In genomic region chr12:96240656-96241055, GRCh38 we compare ENCODE assay signal across 11 cellular contexts. TPM values are rescaled to one million over a fixed set of nuclear protein-coding genes. Genes with fewer than 3 reads are reported as not detected.
A peak's percentile ranks its signal among the peaks of the same experiment; 100 is the strongest.
DNase-seq lines count a peak whose midpoint lies in the region; ATAC-seq and TF ChIP-seq lines count a peak whose summit lies in the region.
"Had no signal": no experiment of that assay in that cellular context is flagged by ENCODE, and none has a peak within 500 bp of the region (broad histone marks: within the 10 kb centered on the region; RNA-seq: fewer than 3 reads in every experiment).

No MANE protein-coding gene starts in this region.

- H3K9ac ChIP-seq in GM23248: peak overlapping the region; percentile 90

- WGBS in GM23248 (ENCODE audit: low coverage in 1 of 2, low lambda C conversion rate in 2 of 2, missing lambda C conversion rate in 2 of 2), 2 experiments: 10 to 21% methylated on average over 11 of the region's 11 CpGs

- H3K27ac ChIP-seq in ACC112 (ENCODE audit: low read depth, low read length) (peak overlapping the region; percentile 61; the same call in 1 of the 2 replicates), GM23248 (peak overlapping the region; percentile 99), caudate nucleus (ENCODE audit: low read depth, low read length) (no peak overlapping the region)

- H3K9me3 ChIP-seq in GM23248 (ENCODE audit: low read depth): no peaks in the 10 kb centered on the region

- peaks cover 52% of the 10 kb centered on the region for H3K4me1 ChIP-seq in ACC112 (ENCODE audit: control insufficient read depth, insufficient read depth, low read length, unreplicated experiment)
- H3K4me1 ChIP-seq in GM23248 (ENCODE audit: insufficient read depth): peaks cover 61% of the 10 kb centered on the region

- peak overlapping the region; percentile 64 for H3K4me2 ChIP-seq in GM23248 (ENCODE audit: unreplicated experiment)

- H2AFZ ChIP-seq in ACC112 (ENCODE audit: low read length, unreplicated experiment) (no peak overlapping the region), GM23248 (no peak overlapping the region)

- peak overlapping the region; percentile 11 for H3K4me3 Mint-ChIP-seq in endothelial cell (ENCODE audit: unreplicated experiment)
- H3K4me3 Mint-ChIP-seq in neural crest cell: no peak overlapping the region
- H3K4me3 Mint-ChIP-seq: activated naive CD8-positive, alpha-beta T cell treated with anti-CD3 and anti-CD28 coated beads, Interleukin-2, amount 10 ng/mL, durations not matched to agents 7 days and 5 days; B cell had no signal

- DNase-seq in GM23248 (peak; percentile 86), endothelial cell (ENCODE audit: low spot score) (no peak), neural crest cell (ENCODE audit: low read depth, low spot score) (no peak), SKM-1 treated with dmso at 0.1 percent for 144 hours (lab: John Stamatoyannopoulos, UW; ENCODE audit: unreplicated experiment) (no peak), caudate nucleus (lab: John Stamatoyannopoulos, UW) (no peak)
- DNase-seq: activated naive CD8-positive, alpha-beta T cell treated with anti-CD3 and anti-CD28 coated beads, Interleukin-2, amount 10 ng/mL, durations not matched to agents 7 days and 5 days; NCI-H2029 treated with DMSO at 0.1 percent for 48 hours had no signal

- peak overlapping the region; percentile 54 for H3K27ac Mint-ChIP-seq in endothelial cell (ENCODE audit: unreplicated experiment)
- peak overlapping the region; percentile 6 for H3K27ac Mint-ChIP-seq in neural crest cell (ENCODE audit: unreplicated experiment)
- H3K27ac Mint-ChIP-seq: activated naive CD8-positive, alpha-beta T cell treated with anti-CD3 and anti-CD28 coated beads, Interleukin-2, amount 10 ng/mL, durations not matched to agents 7 days and 5 days; B cell had no signal

- H3K4me3 ChIP-seq in ACC112 (ENCODE audit: low read depth, low read length): no peak overlapping the region
- H3K4me3 ChIP-seq in GM23248: peak overlapping the region; percentile 14; the same call in 1 of the 2 replicates

- in situ Hi-C loops in GM23248 (cut with MboI): no loop called here

- no peaks in the 10 kb centered on the region for H3K9me3 Mint-ChIP-seq in endothelial cell (ENCODE audit: unreplicated experiment)
- no peaks in the 10 kb centered on the region for H3K9me3 Mint-ChIP-seq in neural crest cell
- H3K9me3 Mint-ChIP-seq: activated naive CD8-positive, alpha-beta T cell treated with anti-CD3 and anti-CD28 coated beads, Interleukin-2, amount 10 ng/mL, durations not matched to agents 7 days and 5 days had no signal

- H3K36me3 ChIP-seq in ACC112 (ENCODE audit: insufficient read depth, low read length) (peaks cover 20% of the 10 kb centered on the region; the same call in 1 of the 2 replicates), GM23248 (ENCODE audit: low read depth) (0 out of 2 replicates have a peak, but pooled peaks cover 4% of the 10 kb centered on the region)

- H3K36me3 Mint-ChIP-seq in endothelial cell (ENCODE audit: low read depth, unreplicated experiment) (peaks cover 59% of the 10 kb centered on the region), neural crest cell (ENCODE audit: low read depth) (no peaks in the 10 kb centered on the region)

- H3K79me2 ChIP-seq in ACC112 (ENCODE audit: control insufficient read depth, insufficient read depth, low read length, unreplicated experiment) (peaks cover 87% of the 10 kb centered on the region), GM23248 (ENCODE audit: insufficient read depth) (peaks cover 90% of the 10 kb centered on the region)

- H4K20me1 ChIP-seq in GM23248 (ENCODE audit: insufficient read depth): no peaks in the 10 kb centered on the region

- H3K27me3 Mint-ChIP-seq in endothelial cell (ENCODE audit: unreplicated experiment) (peaks cover 12% of the 10 kb centered on the region), neural crest cell (ENCODE audit: low read depth) (no peaks in the 10 kb centered on the region)
- H3K27me3 Mint-ChIP-seq: activated naive CD8-positive, alpha-beta T cell treated with anti-CD3 and anti-CD28 coated beads, Interleukin-2, amount 10 ng/mL, durations not matched to agents 7 days and 5 days; B cell had no signal

- H3F3A ChIP-seq in GM23248 (ENCODE audit: insufficient read depth): peaks cover 76% of the 10 kb centered on the region

- no peaks in the 10 kb centered on the region for H3K9me2 ChIP-seq in GM23248 (ENCODE audit: insufficient read depth)

- ATAC-seq in GM18511 (IDR thresholded peaks at IDR 0.05; ENCODE audit: unreplicated experiment) (no peak), GM19324 (IDR thresholded peaks at IDR 0.05; ENCODE audit: low FRiP score, unreplicated experiment) (no peak)

- H3K4me1 Mint-ChIP-seq in endothelial cell (ENCODE audit: unreplicated experiment) (peaks cover 59% of the 10 kb centered on the region), neural crest cell (peaks cover 8% of the 10 kb centered on the region)

- H3K27me3 ChIP-seq in ACC112 (ENCODE audit: insufficient read depth, low read length) (no peaks in the 10 kb centered on the region), GM23248 (replicated peaks; ENCODE audit: insufficient read depth) (no peaks in the 10 kb centered on the region)

- TF ChIP-seq CTCF in endothelial cell (IDR thresholded peaks at IDR 0.05; ENCODE audit: unreplicated experiment): no peak
- TF ChIP-seq CTCF in neural crest cell (conservative IDR thresholded peaks at IDR 0.05): no peak

RNA-seq across cellular contexts. Expression of gene ELK3, which starts 46.5 kb away (rescaled TPM):
- total RNA-seq in GM23248 (2014; rRNA removed; shearing (Covaris generic)): 27.1 and 31.9 TPM in 2 replicates
- polyA plus RNA-seq in GM23248 (2016; fragmentation: Nextera tagmentation; extraction: Ambion mirVana): 48.9 and 51.9 TPM in 2 replicates
- total RNA-seq in endothelial cell (ENCODE audit: unreplicated experiment) (294 TPM), neural crest cell (19.0 and 24.3 TPM in 2 replicates)
